ENCODE assay signal across 10 cellular contexts in the genomic region with DNA sequence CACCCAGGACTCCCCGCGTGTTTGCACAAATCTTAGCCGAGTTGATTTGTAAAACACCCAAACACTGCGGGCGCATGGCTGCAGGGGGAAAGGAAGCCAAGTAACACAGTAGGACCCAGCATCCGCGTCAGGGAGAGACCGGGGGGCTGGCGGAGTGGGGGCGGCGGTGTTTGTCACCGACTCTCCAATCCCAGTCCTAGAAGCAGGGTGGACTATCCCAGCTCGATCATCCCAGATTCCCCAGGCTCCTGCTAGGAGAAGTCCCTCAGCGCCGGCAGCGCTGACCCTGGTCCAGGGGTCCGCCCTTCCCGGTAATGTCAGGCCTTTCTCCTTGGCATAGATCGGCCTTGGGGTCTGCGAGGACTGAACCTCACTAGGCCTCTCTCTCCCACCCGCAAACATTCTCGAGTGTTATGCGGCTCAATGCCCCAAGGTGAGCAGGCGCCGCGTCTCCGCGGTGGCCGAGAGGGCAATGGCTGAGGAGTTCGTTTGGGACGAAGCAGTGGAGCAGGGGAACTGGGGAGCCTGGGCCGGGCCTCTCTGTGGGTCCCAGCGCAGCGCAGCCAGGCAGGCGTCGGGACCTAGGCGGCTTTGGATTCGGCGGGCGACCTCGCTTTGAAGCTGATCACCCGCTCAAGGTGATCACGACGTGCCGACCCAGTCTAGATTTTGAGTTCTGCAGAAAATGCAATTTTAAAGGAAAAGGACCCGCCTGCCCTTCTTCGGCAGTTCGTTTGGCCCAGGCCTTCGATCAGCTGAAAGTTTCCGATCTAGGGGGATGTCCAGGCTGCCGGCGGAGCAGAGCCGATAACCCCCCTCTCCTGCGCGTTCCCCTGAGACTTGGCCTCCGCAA. TPM values are rescaled to one million over a fixed set of nuclear protein-coding genes. Genes with fewer than 3 reads are reported as not detected.
A peak's percentile ranks its signal among the peaks of the same experiment; 100 is the strongest.
DNase-seq lines count a peak whose midpoint lies in the region; ATAC-seq and TF ChIP-seq lines count a peak whose summit lies in the region.
"Had no signal": no experiment of that assay in that cellular context is flagged by ENCODE, and none has a peak within 500 bp of the region (broad histone marks: within the 10 kb centered on the region; RNA-seq: fewer than 3 reads in every experiment).

No MANE protein-coding gene starts in this region.

- no peak for TF ChIP-seq CTCF in SK-N-SH (IDR thresholded peaks at IDR 0.05)
- TF ChIP-seq CTCF in WI38 (IDR thresholded peaks at IDR 0.05; ENCODE audit: low read depth, low read length) = no peak
- TF ChIP-seq CTCF in brain microvascular endothelial cell (IDR thresholded peaks at IDR 0.05; ENCODE audit: low read depth, low read length, missing control alignments) = no peak

- peak overlapping the region in 4 of 5 donors; percentile 33 to 70 (median 60) for H3K4me3 Mint-ChIP-seq in immature natural killer cell
- H3K4me3 Mint-ChIP-seq in stimulated activated memory B cell treated with anti-CD40 and anti-IgM and Interleukin-4, amounts not matched to agents 10 μg/mL and 1 μg/mL and 100 μg/mL, for 72 hours = peak overlapping the region; percentile 90

- WGBS in SK-N-SH (ENCODE audit: low lambda C conversion rate) = 12% methylated on average over 56 of the region's 56 CpGs

- H3K27ac ChIP-seq in SK-N-SH (ENCODE audit: low read depth in 2 of 2, low read length in 1 of 2) (no peak overlapping the region), brain microvascular endothelial cell (no peak overlapping the region)

- H3K4me2 ChIP-seq in SK-N-SH = peak overlapping the region; percentile 86

- no peaks in the 10 kb centered on the region for H3K9me3 Mint-ChIP-seq in immature natural killer cell
- H3K9me3 Mint-ChIP-seq in stimulated activated memory B cell treated with anti-CD40 and anti-IgM and Interleukin-4, amounts not matched to agents 10 μg/mL and 1 μg/mL and 100 μg/mL, for 72 hours = no peaks in the 10 kb centered on the region

- no peaks in the 10 kb centered on the region for H4K20me1 ChIP-seq in SK-N-SH (ENCODE audit: insufficient read depth)

- H3K36me3 Mint-ChIP-seq in immature natural killer cell = no peaks in the 10 kb centered on the region
- H3K36me3 Mint-ChIP-seq in stimulated activated memory B cell treated with anti-CD40 and anti-IgM and Interleukin-4, amounts not matched to agents 10 μg/mL and 1 μg/mL and 100 μg/mL, for 72 hours = no peaks in the 10 kb centered on the region

- no peak overlapping the region for H3K27ac Mint-ChIP-seq in immature natural killer cell
- peak overlapping the region; percentile 89 for H3K27ac Mint-ChIP-seq in stimulated activated memory B cell treated with anti-CD40 and anti-IgM and Interleukin-4, amounts not matched to agents 10 μg/mL and 1 μg/mL and 100 μg/mL, for 72 hours

- H3K27me3 Mint-ChIP-seq in immature natural killer cell (ENCODE audit: low read depth in 3 of 3) = peaks cover 25 to 35% (median 26%) of the 10 kb centered on the region in 3 donors
- no peaks in the 10 kb centered on the region for H3K27me3 Mint-ChIP-seq in stimulated activated memory B cell treated with anti-CD40 and anti-IgM and Interleukin-4, amounts not matched to agents 10 μg/mL and 1 μg/mL and 100 μg/mL, for 72 hours

- H3K9me3 ChIP-seq in SK-N-SH = no peaks in the 10 kb centered on the region

- no peaks in the 10 kb centered on the region for H3F3A ChIP-seq in SK-N-SH (replicated peaks; ENCODE audit: insufficient read depth)

- no peak for TF ChIP-seq EP300 in SK-N-SH (IDR thresholded peaks at IDR 0.05; ENCODE audit: borderline replicate concordance in 1 of 2, low read depth in 1 of 2, low read length in 1 of 2)

- peaks cover 0 to 21% of the 10 kb centered on the region in 2 experiments; a peak in 2 of 4 replicates for H3K4me1 ChIP-seq in SK-N-SH (ENCODE audit: control insufficient read depth in 1 of 2, insufficient read depth in 2 of 2, low read depth in 1 of 2, low read length in 1 of 2)

- H3K4me3 ChIP-seq in SK-N-SH (ENCODE audit: low read depth in 2 of 2, low read length in 1 of 2) = peak overlapping the region; percentile 37 to 58; a peak in 3 of 4 replicates
- H3K4me3 ChIP-seq in WI38 (ENCODE audit: low read depth, low read length) = peak overlapping the region; percentile 45; the same call in 1 of the 2 replicates
- no peak overlapping the region for H3K4me3 ChIP-seq in brain microvascular endothelial cell (ENCODE audit: low read depth, low read length)

- peaks cover 11 to 12% of the 10 kb centered on the region in 2 donors for H3K4me1 Mint-ChIP-seq in immature natural killer cell
- peaks cover 68% of the 10 kb centered on the region for H3K4me1 Mint-ChIP-seq in stimulated activated memory B cell treated with anti-CD40 and anti-IgM and Interleukin-4, amounts not matched to agents 10 μg/mL and 1 μg/mL and 100 μg/mL, for 72 hours

- CTCF ChIA-PET in SK-N-SH (lab: Yijun Ruan, JAX) = interaction anchor here (0.7 to 9.8 kb wide), 36 partner anchors 9 to 500 kb away, joined by 3 to 427 read pairs (median 4); a partner anchor contains a TSS

- peak; percentile 67 for DNase-seq in SK-N-SH
- DNase-seq in immature natural killer cell = no peak
- DNase-seq in COLO668 (lab: John Stamatoyannopoulos, UW; ENCODE audit: unreplicated experiment) = no peak
- no peak for DNase-seq in brain microvascular endothelial cell
- DNase-seq: KG1; stimulated activated naive CD4-positive, alpha-beta T cell treated with Interleukin-2 at 50 U/mL for 16 hours had no signal

- H3K79me2 ChIP-seq in SK-N-SH (ENCODE audit: insufficient read depth) = no peaks in the 10 kb centered on the region

- H3K27me3 ChIP-seq in SK-N-SH (ENCODE audit: insufficient read depth) (peaks cover 87% of the 10 kb centered on the region), brain microvascular endothelial cell (replicated peaks) (peaks cover 74% of the 10 kb centered on the region)

- no peak overlapping the region for H3K9ac ChIP-seq in SK-N-SH

- no peak for TF ChIP-seq RAD21 in SK-N-SH (IDR thresholded peaks at IDR 0.05; ENCODE audit: low read length)

- ATAC-seq in SK-N-SH treated with all-trans-retinoic acid at 6 μM for 48 hours (no peak; the same call in 2 of the 3 replicates), HG03460 (IDR thresholded peaks at IDR 0.05; ENCODE audit: unreplicated experiment) (no peak)
- no peak for ATAC-seq in stimulated activated memory B cell treated with anti-CD40 and anti-IgM and Interleukin-4, amounts not matched to agents 10 μg/mL and 1 μg/mL and 100 μg/mL, for 72 hours

- no peaks in the 10 kb centered on the region for H3K36me3 ChIP-seq in SK-N-SH (replicated peaks in 1 of 2; ENCODE audit: control insufficient read depth in 1 of 2, insufficient read depth in 2 of 2, low read length in 1 of 2)
- no peaks in the 10 kb centered on the region for H3K36me3 ChIP-seq in brain microvascular endothelial cell (replicated peaks)

- H2AFZ ChIP-seq in SK-N-SH (ENCODE audit: low read depth) = peak overlapping the region; percentile 67; the same call in 1 of the 2 replicates

- in situ Hi-C loops in brain microvascular endothelial cell (cut with HindIII; ENCODE audit: low pct_ligation_motif_present, low sequenced_read_pairs) = no loop called here

- POLR2A ChIA-PET in SK-N-SH (lab: Yijun Ruan, JAX) = no interaction called here

- no peaks in the 10 kb centered on the region for H3K9me2 ChIP-seq in SK-N-SH

TF ChIP-seq in SK-N-SH, 30 proteins besides CTCF, POLR2A, EP300 and RAD21:
- TF ChIP-seq EZH2phosphoT487 (IDR thresholded peaks at IDR 0.05; ENCODE audit: borderline replicate concordance, low read depth) (peak; percentile 73; the same call in 1 of the 2 replicates), RCOR1 (IDR thresholded peaks at IDR 0.05; ENCODE audit: low read length) (no peak), RFX5 (IDR thresholded peaks at IDR 0.05; ENCODE audit: low read length) (no peak), MXI1 (IDR thresholded peaks at IDR 0.05; ENCODE audit: low read depth, low read length) (no peak), NRF1 (IDR thresholded peaks at IDR 0.05; ENCODE audit: low read depth, low read length) (no peak)

TF ChIP-seq in SK-N-SH treated with all-trans-retinoic acid at 6 μM for 48 hours, 23 proteins besides CTCF, POLR2A, EP300 and RAD21 (continues in another document):
- TF ChIP-seq GLIS3 (CRISPR knock-in tag; IDR thresholded peaks at IDR 0.05) (no peak), RARB (CRISPR knock-in tag; IDR thresholded peaks at IDR 0.05) (no peak), ZC3H10 (CRISPR knock-in tag; IDR thresholded peaks at IDR 0.05) (no peak), SNAI2 (CRISPR knock-in tag; IDR thresholded peaks at IDR 0.05) (no peak), ZFP30 (CRISPR knock-in tag; IDR thresholded peaks at IDR 0.05) (no peak), ESRRG (CRISPR knock-in tag; IDR thresholded peaks at IDR 0.05) (no peak), CSDC2 (CRISPR knock-in tag; IDR thresholded peaks at IDR 0.05) (no peak)
- TF ChIP-seq, protein P1, sequence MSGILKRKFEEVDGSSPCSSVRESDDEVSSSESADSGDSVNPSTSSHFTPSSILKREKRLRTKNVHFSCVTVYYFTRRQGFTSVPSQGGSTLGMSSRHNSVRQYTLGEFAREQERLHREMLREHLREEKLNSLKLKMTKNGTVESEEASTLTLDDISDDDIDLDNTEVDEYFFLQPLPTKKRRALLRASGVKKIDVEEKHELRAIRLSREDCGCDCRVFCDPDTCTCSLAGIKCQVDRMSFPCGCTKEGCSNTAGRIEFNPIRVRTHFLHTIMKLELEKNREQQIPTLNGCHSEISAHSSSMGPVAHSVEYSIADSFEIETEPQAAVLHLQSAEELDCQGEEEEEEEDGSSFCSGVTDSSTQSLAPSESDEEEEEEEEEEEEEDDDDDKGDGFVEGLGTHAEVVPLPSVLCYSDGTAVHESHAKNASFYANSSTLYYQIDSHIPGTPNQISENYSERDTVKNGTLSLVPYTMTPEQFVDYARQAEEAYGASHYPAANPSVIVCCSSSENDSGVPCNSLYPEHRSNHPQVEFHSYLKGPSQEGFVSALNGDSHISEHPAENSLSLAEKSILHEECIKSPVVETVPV (CRISPR knock-in tag; IDR thresholded peaks at IDR 0.05) = no peak
- TF ChIP-seq, protein P2, sequence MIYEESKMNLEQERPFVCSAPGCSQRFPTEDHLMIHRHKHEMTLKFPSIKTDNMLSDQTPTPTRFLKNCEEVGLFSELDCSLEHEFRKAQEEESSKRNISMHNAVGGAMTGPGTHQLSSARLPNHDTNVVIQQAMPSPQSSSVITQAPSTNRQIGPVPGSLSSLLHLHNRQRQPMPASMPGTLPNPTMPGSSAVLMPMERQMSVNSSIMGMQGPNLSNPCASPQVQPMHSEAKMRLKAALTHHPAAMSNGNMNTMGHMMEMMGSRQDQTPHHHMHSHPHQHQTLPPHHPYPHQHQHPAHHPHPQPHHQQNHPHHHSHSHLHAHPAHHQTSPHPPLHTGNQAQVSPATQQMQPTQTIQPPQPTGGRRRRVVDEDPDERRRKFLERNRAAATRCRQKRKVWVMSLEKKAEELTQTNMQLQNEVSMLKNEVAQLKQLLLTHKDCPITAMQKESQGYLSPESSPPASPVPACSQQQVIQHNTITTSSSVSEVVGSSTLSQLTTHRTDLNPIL (CRISPR knock-in tag; IDR thresholded peaks at IDR 0.05; ENCODE audit: low read depth) = no peak

RNA-seq across cellular contexts. Expression of a gene that starts 1.5 kb away (rescaled TPM):
- polyA plus RNA-seq in SK-N-SH (2012; rRNA removed) (0.02 and 0.03 TPM in 2 replicates), immature natural killer cell (not detected)
- 0.04 TPM in 2 replicates for polyA plus RNA-seq in SK-N-SH (2012; cell fraction: cytosol; rRNA removed)
- 0.19 TPM in 2 replicates for polyA plus RNA-seq in SK-N-SH (2012; cell fraction: nucleus; rRNA removed)

RNA-seq across cellular contexts. Expression of a gene that starts 14.6 kb away (rescaled TPM):
- 18.7 and 20.1 TPM in 2 replicates for polyA plus RNA-seq in SK-N-SH (2012; rRNA removed)
- polyA plus RNA-seq in SK-N-SH (2012; cell fraction: cytosol; rRNA removed) = 9.8 and 14.2 TPM in 2 replicates
- 47.9 and 49.4 TPM in 2 replicates for polyA plus RNA-seq in SK-N-SH (2012; cell fraction: nucleus; rRNA removed)
- polyA plus RNA-seq in immature natural killer cell = 10 to 100 TPM; 19.2 to 31.1 (median 25.3) TPM
